ENCODE assay signal across 12 cellular contexts in the genomic region with DNA sequence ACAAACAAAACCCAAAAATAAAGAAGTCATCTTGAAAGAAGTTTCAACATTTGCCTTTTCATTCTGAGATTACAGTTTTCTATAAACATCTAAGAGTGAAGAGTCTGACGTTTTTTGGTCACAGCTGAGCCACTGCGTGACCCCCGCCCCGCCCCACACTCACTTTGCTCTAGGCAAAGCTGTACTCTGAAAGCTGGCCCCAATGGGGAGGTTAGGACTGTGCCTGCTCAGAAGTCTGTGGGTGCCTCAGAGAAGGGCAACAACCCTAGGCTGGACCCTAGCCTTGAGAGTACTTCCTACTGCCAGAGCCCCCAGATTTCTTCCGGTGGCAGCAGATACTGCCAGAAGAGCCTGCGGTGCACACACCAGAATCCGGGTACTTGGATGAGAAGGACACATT. TPM values are rescaled to one million over a fixed set of nuclear protein-coding genes. Genes with fewer than 3 reads are reported as not detected.
A peak's percentile ranks its signal among the peaks of the same experiment; 100 is the strongest.
DNase-seq lines count a peak whose midpoint lies in the region; ATAC-seq and TF ChIP-seq lines count a peak whose summit lies in the region.
"Had no signal": no experiment of that assay in that cellular context is flagged by ENCODE, and none has a peak within 500 bp of the region (broad histone marks: within the 10 kb centered on the region; RNA-seq: fewer than 3 reads in every experiment).

No MANE protein-coding gene starts in this region.

- H3K4me3 ChIP-seq in cardiac muscle cell = no peak overlapping the region
- no peak overlapping the region for H3K4me3 ChIP-seq in upper lobe of left lung
- H3K4me3 ChIP-seq: tibial nerve had no signal

- DNase-seq in cardiac muscle cell (ENCODE audit: low read depth in 1 of 2, low spot score in 1 of 2) = no peak
- no peak for DNase-seq in Right ventricle myocardium inferior (ENCODE audit: missing footprints)
- no peak for DNase-seq in activated T-helper 2 cell treated with anti-CD3 and anti-CD28 coated beads, Interferon-gamma antibody, Interleukin-2, Interleukin-4, amounts not matched to agents 10 μg/mL and 5 μg/mL and 100 μg/mL, durations not matched to agents 14 hours and 24 hours and 36 hours (ENCODE audit: low spot score)
- no peak for DNase-seq in mesothelial cell of epicardium (ENCODE audit: low spot score in 2 of 2, unreplicated experiment in 2 of 2)
- no peak for DNase-seq in upper lobe of left lung
- no peak for DNase-seq in DMS153 (lab: John Stamatoyannopoulos, UW)
- DNase-seq in AG08396 (ENCODE audit: low spot score) = no peak
- no peak for DNase-seq in GM19238 (ENCODE audit: insufficient read length, low spot score)
- DNase-seq: NCI-H1105 treated with DMSO at 0.1 percent for 48 hours; stimulated activated CD4-positive, alpha-beta T cell treated with anti-CD3 and anti-CD28 coated beads, Interleukin-4, amount 100 ng/mL, for 4 hours had no signal

- intact Hi-C loops in Right ventricle myocardium inferior (cut with DNase I) = no loop called here
- intact Hi-C loops in activated T-helper 2 cell treated with anti-CD3 and anti-CD28 coated beads, Interferon-gamma antibody, Interleukin-2, Interleukin-4, amounts not matched to agents 10 μg/mL and 5 μg/mL and 100 μg/mL, durations not matched to agents 14 hours and 24 hours and 36 hours (cut with micrococcal nuclease) = no loop called here

- H3K9me3 ChIP-seq in cardiac muscle cell (ENCODE audit: low read depth) (no peaks in the 10 kb centered on the region), upper lobe of left lung (no peaks in the 10 kb centered on the region)
- H3K9me3 ChIP-seq: tibial nerve had no signal

- no peak for TF ChIP-seq EP300 in upper lobe of left lung (IDR thresholded peaks at IDR 0.05)

- H3K27me3 ChIP-seq in cardiac muscle cell (no peaks in the 10 kb centered on the region), upper lobe of left lung (no peaks in the 10 kb centered on the region)
- H3K27me3 ChIP-seq: tibial nerve had no signal

- H3K4me1 ChIP-seq in cardiac muscle cell (ENCODE audit: low read depth) (peaks cover 17% of the 10 kb centered on the region), upper lobe of left lung (peaks cover 4 to 16% (median 14%) of the 10 kb centered on the region in 4 donors)

- TF ChIP-seq CTCF in cardiac muscle cell (IDR thresholded peaks at IDR 0.05; ENCODE audit: low read depth, low read length) (no peak), mesothelial cell of epicardium (IDR thresholded peaks at IDR 0.05; ENCODE audit: unreplicated experiment) (no peak), upper lobe of left lung (IDR thresholded peaks at IDR 0.05) (no peak)

- TF ChIP-seq POLR2A in upper lobe of left lung (IDR thresholded peaks at IDR 0.05) = no peak

- whole genome bisulfite sequencing in upper lobe of left lung, 2 donors = 75 to 79% methylated on average over 4 to 7 of the region's 7 CpGs

- peaks cover 30% of the 10 kb centered on the region for H3K36me3 Mint-ChIP-seq in activated T-helper 2 cell treated with anti-CD3 and anti-CD28 coated beads, Interferon-gamma antibody, Interleukin-2, Interleukin-4, amounts not matched to agents 10 μg/mL and 5 μg/mL and 100 μg/mL, durations not matched to agents 14 hours and 24 hours and 36 hours (ENCODE audit: low read depth)
- peaks cover 41% of the 10 kb centered on the region for H3K36me3 Mint-ChIP-seq in mesothelial cell of epicardium

- no peaks in the 10 kb centered on the region for H3K9me3 Mint-ChIP-seq in activated T-helper 2 cell treated with anti-CD3 and anti-CD28 coated beads, Interferon-gamma antibody, Interleukin-2, Interleukin-4, amounts not matched to agents 10 μg/mL and 5 μg/mL and 100 μg/mL, durations not matched to agents 14 hours and 24 hours and 36 hours
- H3K9me3 Mint-ChIP-seq in mesothelial cell of epicardium = no peaks in the 10 kb centered on the region
- H3K9me3 Mint-ChIP-seq: activated naive CD4-positive, alpha-beta T cell treated with anti-CD3 and anti-CD28 coated beads, Interleukin-2, amount 50 U/mL, for 24 hours had no signal

- H3K36me3 ChIP-seq in cardiac muscle cell = peaks cover 5% of the 10 kb centered on the region
- H3K36me3 ChIP-seq in upper lobe of left lung = peaks cover 10 to 56% (median 25%) of the 10 kb centered on the region in 4 donors

- H3K4me3 Mint-ChIP-seq in activated T-helper 2 cell treated with anti-CD3 and anti-CD28 coated beads, Interferon-gamma antibody, Interleukin-2, Interleukin-4, amounts not matched to agents 10 μg/mL and 5 μg/mL and 100 μg/mL, durations not matched to agents 14 hours and 24 hours and 36 hours (ENCODE audit: low read depth) = no peak overlapping the region
- H3K4me3 Mint-ChIP-seq in mesothelial cell of epicardium = no peak overlapping the region
- H3K4me3 Mint-ChIP-seq: activated naive CD4-positive, alpha-beta T cell treated with anti-CD3 and anti-CD28 coated beads, Interleukin-2, amount 50 U/mL, for 24 hours had no signal

- peak overlapping the region; percentile 48 for H3K27ac Mint-ChIP-seq in activated T-helper 2 cell treated with anti-CD3 and anti-CD28 coated beads, Interferon-gamma antibody, Interleukin-2, Interleukin-4, amounts not matched to agents 10 μg/mL and 5 μg/mL and 100 μg/mL, durations not matched to agents 14 hours and 24 hours and 36 hours
- H3K27ac Mint-ChIP-seq in mesothelial cell of epicardium = peak overlapping the region; percentile 10
- H3K27ac Mint-ChIP-seq: activated naive CD4-positive, alpha-beta T cell treated with anti-CD3 and anti-CD28 coated beads, Interleukin-2, amount 50 U/mL, for 24 hours had no signal

- H3K4me1 Mint-ChIP-seq in activated T-helper 2 cell treated with anti-CD3 and anti-CD28 coated beads, Interferon-gamma antibody, Interleukin-2, Interleukin-4, amounts not matched to agents 10 μg/mL and 5 μg/mL and 100 μg/mL, durations not matched to agents 14 hours and 24 hours and 36 hours (ENCODE audit: low read depth) = peaks cover 19% of the 10 kb centered on the region
- peaks cover 17% of the 10 kb centered on the region for H3K4me1 Mint-ChIP-seq in mesothelial cell of epicardium

- H3K27ac ChIP-seq in cardiac muscle cell (peak overlapping the region; percentile 66), upper lobe of left lung (peak overlapping the region; percentile 13 to 53 (median 45))

- ATAC-seq in Right ventricle myocardium inferior = no peak
- peak in 1 of 2 donors; percentile 6 for ATAC-seq in upper lobe of left lung (ENCODE audit: low FRiP score in 2 of 2)

- no peaks in the 10 kb centered on the region for H3K27me3 Mint-ChIP-seq in activated T-helper 2 cell treated with anti-CD3 and anti-CD28 coated beads, Interferon-gamma antibody, Interleukin-2, Interleukin-4, amounts not matched to agents 10 μg/mL and 5 μg/mL and 100 μg/mL, durations not matched to agents 14 hours and 24 hours and 36 hours (ENCODE audit: low read depth)
- no peaks in the 10 kb centered on the region for H3K27me3 Mint-ChIP-seq in mesothelial cell of epicardium (ENCODE audit: low read depth)
- H3K27me3 Mint-ChIP-seq: activated naive CD4-positive, alpha-beta T cell treated with anti-CD3 and anti-CD28 coated beads, Interleukin-2, amount 50 U/mL, for 24 hours had no signal

RNA-seq across cellular contexts. Expression of a gene that starts 19.4 kb away (rescaled TPM):
- total RNA-seq in cardiac muscle cell (34.8 and 39.7 TPM in 2 replicates), Right ventricle myocardium inferior (7.5 TPM), mesothelial cell of epicardium (13.6 to 15.9 TPM (median 14.9 TPM) in 3 replicates), upper lobe of left lung (10 to 100 TPM; 14.0 to 30.6 (median 23.9) TPM)
- 25.2 and 33.7 TPM in 2 replicates for polyA plus RNA-seq in cardiac muscle cell
- total RNA-seq in activated T-helper 2 cell treated with anti-CD3 and anti-CD28 coated beads, Interferon-gamma antibody, Interleukin-2, Interleukin-4, amounts not matched to agents 10 μg/mL and 5 μg/mL and 100 μg/mL, durations not matched to agents 14 hours and 24 hours and 36 hours = 5.4 and 6.0 TPM in 2 replicates

RNA-seq across cellular contexts. Expression of a gene that starts 19.5 kb away (rescaled TPM):
- total RNA-seq in cardiac muscle cell (18.4 and 26.2 TPM in 2 replicates), Right ventricle myocardium inferior (30.4 TPM), mesothelial cell of epicardium (42.2 to 45.9 TPM (median 44.1 TPM) in 3 replicates), upper lobe of left lung (100 to 1,000 TPM in 1 of 6 donors, 10 to 100 TPM in 5; 45.8 to 188 (median 65.3) TPM)
- polyA plus RNA-seq in cardiac muscle cell = 6.0 and 7.1 TPM in 2 replicates
- 36.4 and 38.5 TPM in 2 replicates for total RNA-seq in activated T-helper 2 cell treated with anti-CD3 and anti-CD28 coated beads, Interferon-gamma antibody, Interleukin-2, Interleukin-4, amounts not matched to agents 10 μg/mL and 5 μg/mL and 100 μg/mL, durations not matched to agents 14 hours and 24 hours and 36 hours
